ENCODE assay signal across 1 cellular context in genomic region chr3:196942226-196942914, GRCh38.
A peak's percentile ranks its signal among the peaks of the same experiment; 100 is the strongest.
TF ChIP-seq lines count a peak whose summit lies in the region.

Gene NCBP2 (minus strand): TSS chr3:196942528. CDS start chr3:196942503, 25 bp downstream.

TF ChIP-seq in IMR-90, 13 proteins besides CTCF, POLR2A, EP300 and RAD21 (continued from another document):
- TF ChIP-seq CEBPB (IDR thresholded peaks at IDR 0.05; ENCODE audit: low read depth, low read length) (peak; percentile 40; the same call in 1 of the 2 replicates), SMC3 (IDR thresholded peaks at IDR 0.05; ENCODE audit: low read depth, low read length) (no peak; the same call in 1 of the 2 replicates), USF2 (IDR thresholded peaks at IDR 0.05; ENCODE audit: low read depth, low read length) (peak; percentile 52)
